Comparison of ENCODE assay signal across 1 cellular context in the genomic region with DNA sequence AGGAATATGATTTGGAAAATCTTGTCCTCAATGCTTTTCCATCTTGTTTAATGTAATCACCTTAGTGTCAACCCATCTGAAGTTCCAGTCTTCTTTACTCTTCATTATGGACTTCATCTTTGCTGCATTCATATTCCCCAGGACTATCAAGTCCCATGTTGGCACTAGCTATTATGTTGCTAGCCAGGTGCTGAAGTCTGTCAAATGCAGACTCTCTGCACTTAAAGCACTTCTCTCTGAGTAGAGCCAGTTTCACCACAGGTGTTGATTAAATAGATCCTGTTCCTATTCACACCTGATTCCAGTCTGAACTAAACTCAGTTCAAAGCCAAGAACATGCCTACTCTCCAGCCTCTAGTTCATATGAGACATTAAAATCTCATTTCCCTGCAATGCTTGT.
TF ChIP-seq lines count a peak whose summit lies in the region.

No MANE protein-coding gene starts in this region.

TF ChIP-seq in SK-N-SH, 30 proteins besides CTCF, POLR2A, EP300 and RAD21:
- TF ChIP-seq, protein P1, sequence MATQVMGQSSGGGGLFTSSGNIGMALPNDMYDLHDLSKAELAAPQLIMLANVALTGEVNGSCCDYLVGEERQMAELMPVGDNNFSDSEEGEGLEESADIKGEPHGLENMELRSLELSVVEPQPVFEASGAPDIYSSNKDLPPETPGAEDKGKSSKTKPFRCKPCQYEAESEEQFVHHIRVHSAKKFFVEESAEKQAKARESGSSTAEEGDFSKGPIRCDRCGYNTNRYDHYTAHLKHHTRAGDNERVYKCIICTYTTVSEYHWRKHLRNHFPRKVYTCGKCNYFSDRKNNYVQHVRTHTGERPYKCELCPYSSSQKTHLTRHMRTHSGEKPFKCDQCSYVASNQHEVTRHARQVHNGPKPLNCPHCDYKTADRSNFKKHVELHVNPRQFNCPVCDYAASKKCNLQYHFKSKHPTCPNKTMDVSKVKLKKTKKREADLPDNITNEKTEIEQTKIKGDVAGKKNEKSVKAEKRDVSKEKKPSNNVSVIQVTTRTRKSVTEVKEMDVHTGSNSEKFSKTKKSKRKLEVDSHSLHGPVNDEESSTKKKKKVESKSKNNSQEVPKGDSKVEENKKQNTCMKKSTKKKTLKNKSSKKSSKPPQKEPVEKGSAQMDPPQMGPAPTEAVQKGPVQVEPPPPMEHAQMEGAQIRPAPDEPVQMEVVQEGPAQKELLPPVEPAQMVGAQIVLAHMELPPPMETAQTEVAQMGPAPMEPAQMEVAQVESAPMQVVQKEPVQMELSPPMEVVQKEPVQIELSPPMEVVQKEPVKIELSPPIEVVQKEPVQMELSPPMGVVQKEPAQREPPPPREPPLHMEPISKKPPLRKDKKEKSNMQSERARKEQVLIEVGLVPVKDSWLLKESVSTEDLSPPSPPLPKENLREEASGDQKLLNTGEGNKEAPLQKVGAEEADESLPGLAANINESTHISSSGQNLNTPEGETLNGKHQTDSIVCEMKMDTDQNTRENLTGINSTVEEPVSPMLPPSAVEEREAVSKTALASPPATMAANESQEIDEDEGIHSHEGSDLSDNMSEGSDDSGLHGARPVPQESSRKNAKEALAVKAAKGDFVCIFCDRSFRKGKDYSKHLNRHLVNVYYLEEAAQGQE (IDR thresholded peaks at IDR 0.05; ENCODE audit: low read depth, low read length) = peak; percentile 83
- no peak for TF ChIP-seq POLR2AphosphoS5 (IDR thresholded peaks at IDR 0.05; ENCODE audit: low read depth, low read length)
